ENCODE assay signal across 17 cellular contexts in genomic region chr13:58869566-58869965, GRCh38.
"Had no signal": no experiment of that assay in that cellular context is flagged by ENCODE, and none has a peak within 500 bp of the region (broad histone marks: within the 10 kb centered on the region; RNA-seq: fewer than 3 reads in every experiment).

No MANE protein-coding gene starts in this region.

- H3K4me1 ChIP-seq: esophagus muscularis mucosa, gastrocnemius medialis, uterus had no signal

- H3K27ac ChIP-seq: esophagus muscularis mucosa, gastrocnemius medialis, uterus had no signal

- H3K9me3 ChIP-seq: esophagus muscularis mucosa, gastrocnemius medialis, uterus had no signal

- H3K27me3 ChIP-seq: esophagus muscularis mucosa, gastrocnemius medialis, uterus had no signal

- ATAC-seq: activated naive CD4-positive, alpha-beta T cell treated with anti-CD3 and anti-CD28 coated beads, Interleukin-2, amount 50 U/mL, for 72 hours; activated T-helper 17 cell treated with anti-CD3 and anti-CD28 coated beads, Interleukin-2, amount 50 U/mL, for 72 hours; gastrocnemius medialis; left ventricle myocardium superior; natural killer cell treated with Interleukin-12 subunit alpha and Interleukin-12 subunit beta and Interleukin-15 and Interleukin-18, amount 100 ng/mL, for 72 hours; stimulated activated naive B cell treated with anti-CD40 and anti-IgM and Interleukin-4, amounts not matched to agents 10 μg/mL and 1 μg/mL and 100 μg/mL, for 72 hours had no signal

- H3K4me3 ChIP-seq: esophagus muscularis mucosa, gastrocnemius medialis, uterus had no signal

- H3K36me3 ChIP-seq: esophagus muscularis mucosa, gastrocnemius medialis, uterus had no signal

- DNase-seq: activated CD4-positive, alpha-beta T cell treated with anti-CD3 and anti-CD28 coated beads for 1 hour; activated CD4-positive, alpha-beta T cell treated with anti-CD3 and anti-CD28 coated beads, Interleukin-2, amount 50 U/mL, for 1 hour; activated T-cell treated with anti-CD3 and anti-CD28 coated beads, Interleukin-2, amount 50 U/mL, for 1 hour; effector memory CD4-positive, alpha-beta T cell; gastrocnemius medialis; left ventricle myocardium superior; mammary epithelial cell; midbrain; stimulated activated CD4-positive, alpha-beta T cell treated with anti-CD3 and anti-CD28 coated beads, Interleukin-2, amount 100 ng/mL, for 48 hours; stimulated activated CD8-positive, alpha-beta memory T cell treated with anti-CD3 and anti-CD28 coated beads, Interleukin-4, amount 100 ng/mL, for 48 hours; stimulated activated naive B cell treated with anti-CD40 and anti-IgM and Interleukin-4, amounts not matched to agents 10 μg/mL and 1 μg/mL and 100 μg/mL, for 72 hours; trophoblast cell; uterus had no signal
